Comparison of ENCODE assay signal across 8 cellular contexts in the genomic region with DNA sequence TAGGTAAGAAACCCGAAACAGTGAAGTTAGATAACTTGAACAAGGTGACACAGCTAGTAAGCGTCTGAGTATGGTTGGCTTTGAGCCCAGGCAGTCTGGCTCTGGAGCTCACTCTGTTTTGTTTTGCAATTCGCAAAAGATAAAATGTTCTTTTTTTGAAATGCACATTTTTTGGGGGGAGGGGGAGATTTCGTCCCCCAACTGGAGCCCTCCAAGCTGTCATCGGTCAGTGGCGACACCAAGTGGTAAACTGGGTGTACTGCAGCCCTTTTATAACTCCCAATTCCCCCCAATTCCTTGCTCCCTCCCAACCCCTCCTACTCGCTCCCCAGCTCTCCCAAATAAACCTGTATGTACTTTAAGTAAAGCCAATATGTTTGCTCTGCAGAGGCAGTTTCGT. TPM values are rescaled to one million over a fixed set of nuclear protein-coding genes. Genes with fewer than 3 reads are reported as not detected.
A peak's percentile ranks its signal among the peaks of the same experiment; 100 is the strongest.
DNase-seq lines count a peak whose midpoint lies in the region; ATAC-seq, FAIRE-seq and TF ChIP-seq lines count a peak whose summit lies in the region.

No MANE protein-coding gene starts in this region.

- no peaks in the 10 kb centered on the region for H3K9me3 ChIP-seq in keratinocyte (ENCODE audit: control insufficient read depth, low read depth, low read length)
- H3K9me3 ChIP-seq in suprapubic skin, result no peaks in the 10 kb centered on the region

- peak; percentile 74 to 85 (median 80) for TF ChIP-seq CTCF in keratinocyte (optimal IDR thresholded peaks at IDR 0.05 in 1 of 3, IDR thresholded peaks at IDR 0.05 in 1 of 3, conservative IDR thresholded peaks at IDR 0.05 in 1 of 3; ENCODE audit: extremely low read depth in 1 of 3, insufficient read depth in 2 of 3, low read length in 3 of 3)
- TF ChIP-seq CTCF in suprapubic skin (IDR thresholded peaks at IDR 0.05), result peak; percentile 25 to 69

- H3K4me3 ChIP-seq in keratinocyte (ENCODE audit: control insufficient read depth in 2 of 3, extremely low read depth in 1 of 3, insufficient read depth in 2 of 3, low read depth in 1 of 3, low read length in 3 of 3), result no peak overlapping the region
- no peak overlapping the region for H3K4me3 ChIP-seq in suprapubic skin

- H3K27me3 ChIP-seq in keratinocyte (ENCODE audit: control insufficient read depth, extremely low read depth, insufficient read depth, low read length), result no peaks in the 10 kb centered on the region
- no peaks in the 10 kb centered on the region for H3K27me3 ChIP-seq in suprapubic skin

- no peaks in the 10 kb centered on the region for H3K79me2 ChIP-seq in keratinocyte (ENCODE audit: control insufficient read depth, insufficient read depth, low read length)

- peak; percentile 72 for DNase-seq in activated effector memory CD4-positive, alpha-beta T cell treated with anti-CD3 and anti-CD28 coated beads, Interleukin-2, amount 50 U/mL, for 16 hours
- no peak for DNase-seq in activated effector memory CD4-positive, alpha-beta T cell treated with Interleukin-2 at 50 U/mL for 16 hours
- DNase-seq in NCI-H2196 treated with DMSO at 0.1 percent for 48 hours (lab: John Stamatoyannopoulos, UW; ENCODE audit: unreplicated experiment), result peak; percentile 5
- DNase-seq in astrocyte of the hippocampus (ENCODE audit: low read depth, low spot score), result peak; percentile 53
- no peak for DNase-seq in keratinocyte (ENCODE audit: low read depth, low spot score)
- DNase-seq in suprapubic skin (ENCODE audit: low spot score in 2 of 2), result peak in 1 of 2 donors; percentile 64
- DNase-seq in LoVo (ENCODE audit: low spot score), result no peak

- no peak for TF ChIP-seq POLR2A in suprapubic skin (IDR thresholded peaks at IDR 0.05)

- no peak overlapping the region for H2AFZ ChIP-seq in keratinocyte (ENCODE audit: control insufficient read depth, low read length)

- H3K36me3 ChIP-seq in keratinocyte (ENCODE audit: control insufficient read depth in 2 of 2, extremely low read depth in 1 of 2, insufficient read depth in 2 of 2, low read length in 2 of 2) (no peaks in the 10 kb centered on the region), suprapubic skin (no peaks in the 10 kb centered on the region)

- FAIRE-seq in keratinocyte (lab: Jason Lieb, UNC), result no peak

- no peaks in the 10 kb centered on the region for H4K20me1 ChIP-seq in keratinocyte (ENCODE audit: control insufficient read depth, extremely low read depth, insufficient read depth, low read length)

- WGBS in suprapubic skin, result 21% methylated on average over 8 of the region's 8 CpGs

- H3K4me1 ChIP-seq in keratinocyte (ENCODE audit: control insufficient read depth, extremely low read depth, insufficient read depth, low read length) (no peaks in the 10 kb centered on the region), suprapubic skin (peaks cover 7% of the 10 kb centered on the region)

- TF ChIP-seq EP300 in suprapubic skin (IDR thresholded peaks at IDR 0.05), result no peak

- no peak overlapping the region for H3K4me2 ChIP-seq in keratinocyte (ENCODE audit: control insufficient read depth, extremely low read depth, insufficient read depth, low read depth, low read length)

- no peak for ATAC-seq in HG02588 (IDR thresholded peaks at IDR 0.05; ENCODE audit: unreplicated experiment)

- no peak overlapping the region for H3K27ac ChIP-seq in keratinocyte (ENCODE audit: control insufficient read depth, insufficient read depth, low read length)
- no peak overlapping the region for H3K27ac ChIP-seq in suprapubic skin

- dilution Hi-C loops in keratinocyte (cut with MboI; ENCODE audit: extremely low pct_ligation_motif_present, low sequenced_read_pairs), result no loop called here

- H3K9me1 ChIP-seq in keratinocyte (ENCODE audit: control insufficient read depth, extremely low read depth, insufficient read depth, low read length), result no peaks in the 10 kb centered on the region

- H3K9ac ChIP-seq in keratinocyte (ENCODE audit: control insufficient read depth, extremely low read depth, insufficient read depth, low read length), result no peak overlapping the region

RNA-seq across cellular contexts. Expression of a gene that starts 2.8 kb away (rescaled TPM):
- polyA plus RNA-seq in keratinocyte, result 3.1 to 4.6 TPM (median 3.9 TPM) in 3 replicates
- 3.6 TPM for polyA plus RNA-seq in keratinocyte (2011; ENCODE audit: low read depth)
- polyA plus RNA-seq in keratinocyte (2011; cell fraction: cytosol; rRNA removed), result 0.75 and 0.88 TPM in 2 replicates
- polyA plus RNA-seq in keratinocyte (2011; cell fraction: nucleus; rRNA removed), result 7.2 and 8.5 TPM in 2 replicates
- 1.8 and 5.9 TPM in 2 replicates for polyA plus RNA-seq in keratinocyte (2012; ENCODE audit: low replicate concordance)
- 5.3 to 14.1 TPM (median 14.0 TPM) in 3 replicates for polyA minus RNA-seq in keratinocyte
- polyA minus RNA-seq in keratinocyte (2011; cell fraction: cytosol; rRNA and poly(A)+ RNA removed), result 2.7 TPM
- polyA minus RNA-seq in keratinocyte (2011; cell fraction: nucleus; rRNA and poly(A)+ RNA removed), result 14.1 and 21.7 TPM in 2 replicates
- total RNA-seq in suprapubic skin, result 10 to 100 TPM in 3 of 4 donors, 1 to 10 TPM in 1; 6.9 to 24.1 (median 11.5) TPM

RNA-seq across cellular contexts. Expression of a gene that starts 40.3 kb away (rescaled TPM):
- polyA plus RNA-seq in keratinocyte, result 2.8 to 3.1 TPM (median 3.0 TPM) in 3 replicates
- 1.7 TPM for polyA plus RNA-seq in keratinocyte (2011; ENCODE audit: low read depth)
- polyA plus RNA-seq in keratinocyte (2011; cell fraction: cytosol; rRNA removed), result 2.3 and 2.7 TPM in 2 replicates
- 2.5 and 2.9 TPM in 2 replicates for polyA plus RNA-seq in keratinocyte (2011; cell fraction: nucleus; rRNA removed)
- polyA plus RNA-seq in keratinocyte (2012; ENCODE audit: low replicate concordance), result 1.1 and 2.6 TPM in 2 replicates
- 5.0 to 7.2 TPM (median 5.0 TPM) in 3 replicates for polyA minus RNA-seq in keratinocyte
- polyA minus RNA-seq in keratinocyte (2011; cell fraction: cytosol; rRNA and poly(A)+ RNA removed), result 1.9 TPM
- polyA minus RNA-seq in keratinocyte (2011; cell fraction: nucleus; rRNA and poly(A)+ RNA removed), result 1.2 and 2.2 TPM in 2 replicates
- 1 to 10 TPM; 2.4 to 4.8 (median 3.3) TPM for total RNA-seq in suprapubic skin

Comparison
In these comparisons a context has a peak if more than half of its experiments do, and no peak if none do; other contexts are left out.
1. DNase-seq: peak in activated effector memory CD4-positive, alpha-beta T cell treated with anti-CD3 and anti-CD28 coated beads, Interleukin-2, amount 50 U/mL, for 16 hours (single experiment), NCI-H2196 treated with DMSO at 0.1 percent for 48 hours (single experiment) and astrocyte of the hippocampus (single experiment); none in activated effector memory CD4-positive, alpha-beta T cell treated with Interleukin-2 at 50 U/mL for 16 hours (single experiment), keratinocyte (single experiment) and LoVo (single experiment).